Comparison of ENCODE assay signal across 20 cellular contexts in genomic region chr10:121332353-121332752, GRCh38.
DNase-seq lines count a peak whose midpoint lies in the region; ATAC-seq, FAIRE-seq and TF ChIP-seq lines count a peak whose summit lies in the region.
"Had no signal": no experiment of that assay in that cellular context is flagged by ENCODE, and none has a peak within 500 bp of the region (broad histone marks: within the 10 kb centered on the region; RNA-seq: fewer than 3 reads in every experiment).

No MANE protein-coding gene starts in this region.

- H3K9me3 ChIP-seq in HepG2 (ENCODE audit: low read length), result no peaks in the 10 kb centered on the region
- H3K9me3 ChIP-seq in right lobe of liver, result no peaks in the 10 kb centered on the region
- H3K9me3 ChIP-seq in H1 (ENCODE audit: insufficient read depth in 2 of 2, low read depth in 1 of 2, low read length in 1 of 2), result no peaks in the 10 kb centered on the region; a peak in 1 of 4 replicates
- no peaks in the 10 kb centered on the region for H3K9me3 ChIP-seq in keratinocyte (ENCODE audit: control insufficient read depth, low read depth, low read length)
- H3K9me3 ChIP-seq in thyroid gland, result no peaks in the 10 kb centered on the region
- no peaks in the 10 kb centered on the region for H3K9me3 ChIP-seq in prostate gland
- H3K9me3 ChIP-seq: BLaER1 had no signal

- H3K23ac ChIP-seq in H1 (ENCODE audit: insufficient read length), result no peak overlapping the region

- H3K4me2 ChIP-seq in HepG2 (ENCODE audit: low read depth, low read length), result no peak overlapping the region
- H3K4me2 ChIP-seq in H1 (ENCODE audit: insufficient read depth in 1 of 2, low read depth in 2 of 2, low read length in 2 of 2), result no peak overlapping the region
- peak overlapping the region; percentile 78 for H3K4me2 ChIP-seq in keratinocyte (ENCODE audit: control insufficient read depth, extremely low read depth, insufficient read depth, low read depth, low read length)
- H3K4me2 ChIP-seq: BLaER1 had no signal

- H3K23me2 ChIP-seq in H1 (ENCODE audit: low read depth, low read length), result no peaks in the 10 kb centered on the region; the same call in 1 of the 2 replicates

- in situ Hi-C loops in HepG2 (cut with HindIII; ENCODE audit: extremely low pct_ligation_motif_present, low pct_unique_long_range_greater_than_20kb), result no loop called here

- ATAC-seq in HepG2 (no peak), right lobe of liver (no peak)

- BruUV-seq in HepG2 (replicated peaks; lab: Mats Ljungman, UMichigan), result no TSS peak

- FAIRE-seq in HepG2 (lab: Jason Lieb, UNC) (no peak), H1 (lab: Jason Lieb, UNC) (no peak), keratinocyte (lab: Jason Lieb, UNC) (no peak)
- FAIRE-seq: GM12891, GM19239, H54, HTR-8/SVneo had no signal

- H3K36me3 ChIP-seq in HepG2 (replicated peaks in 1 of 2; ENCODE audit: control insufficient read depth in 1 of 2, insufficient read depth in 2 of 2, low read length in 2 of 2) (no peaks in the 10 kb centered on the region), right lobe of liver (no peaks in the 10 kb centered on the region), H1 (ENCODE audit: control insufficient read depth in 2 of 4, insufficient read depth in 4 of 4, low read length in 3 of 4) (no peaks in the 10 kb centered on the region), keratinocyte (ENCODE audit: control insufficient read depth in 2 of 2, extremely low read depth in 1 of 2, insufficient read depth in 2 of 2, low read length in 2 of 2) (no peaks in the 10 kb centered on the region), thyroid gland (no peaks in the 10 kb centered on the region), prostate gland (no peaks in the 10 kb centered on the region)
- H3K36me3 ChIP-seq: BLaER1 had no signal

- H3K4ac ChIP-seq in H1 (replicated peaks; ENCODE audit: insufficient read length, low read depth, low read length), result no peak overlapping the region

- H2BK120ac ChIP-seq in H1 (replicated peaks; ENCODE audit: low read depth, low read length), result no peak overlapping the region

- TF ChIP-seq CTCF in HepG2 (CRISPR knock-in tag; IDR thresholded peaks at IDR 0.05) (no peak), right lobe of liver (IDR thresholded peaks at IDR 0.05) (no peak), H1 (IDR thresholded peaks at IDR 0.05; ENCODE audit: control extremely low read depth in 1 of 3, insufficient read depth in 1 of 3, low read depth in 1 of 3, low read length in 3 of 3) (no peak), keratinocyte (optimal IDR thresholded peaks at IDR 0.05 in 1 of 3, IDR thresholded peaks at IDR 0.05 in 1 of 3, conservative IDR thresholded peaks at IDR 0.05 in 1 of 3; ENCODE audit: extremely low read depth in 1 of 3, insufficient read depth in 2 of 3, low read length in 3 of 3) (no peak), thyroid gland (IDR thresholded peaks at IDR 0.05) (no peak), prostate gland (IDR thresholded peaks at IDR 0.05) (no peak)

- dilution Hi-C loops in keratinocyte (cut with MboI; ENCODE audit: extremely low pct_ligation_motif_present, low sequenced_read_pairs), result no loop called here

- no peak overlapping the region for H3K27ac ChIP-seq in HepG2 (ENCODE audit: extremely low read length, insufficient read depth, low read length)
- H3K27ac ChIP-seq in right lobe of liver, result no peak overlapping the region
- no peak overlapping the region for H3K27ac ChIP-seq in H1 (ENCODE audit: low read depth, low read length)
- H3K27ac ChIP-seq in keratinocyte (ENCODE audit: control insufficient read depth, insufficient read depth, low read length), result peak overlapping the region; percentile 74
- peak overlapping the region; percentile 4 to 40 (median 15) for H3K27ac ChIP-seq in thyroid gland
- H3K27ac ChIP-seq in prostate gland, result no peak overlapping the region
- H3K27ac ChIP-seq: BLaER1, GM23248 had no signal

- H3K27me3 ChIP-seq in HepG2 (ENCODE audit: control insufficient read depth in 1 of 2, insufficient read depth in 2 of 2, low read length in 2 of 2) (no peaks in the 10 kb centered on the region), right lobe of liver (no peaks in the 10 kb centered on the region), H1 (replicated peaks in 1 of 4; ENCODE audit: control insufficient read depth in 3 of 4, extremely low read depth in 1 of 4, insufficient read depth in 3 of 4, low read length in 3 of 4) (no peaks in the 10 kb centered on the region), keratinocyte (ENCODE audit: control insufficient read depth, extremely low read depth, insufficient read depth, low read length) (no peaks in the 10 kb centered on the region), thyroid gland (no peaks in the 10 kb centered on the region), prostate gland (replicated peaks; ENCODE audit: insufficient read depth) (no peaks in the 10 kb centered on the region)
- H3K27me3 ChIP-seq: BLaER1 had no signal

- H2BK12ac ChIP-seq in H1 (ENCODE audit: low read depth, low read length), result peak overlapping the region; percentile 65; the same call in 1 of the 2 replicates

- no peak for TF ChIP-seq RAD21 in HepG2 (CRISPR knock-in tag; IDR thresholded peaks at IDR 0.05)
- TF ChIP-seq RAD21 in H1 (IDR thresholded peaks at IDR 0.05 in 1 of 2, conservative IDR thresholded peaks at IDR 0.05 in 1 of 2; ENCODE audit: low read depth in 2 of 2, low read length in 2 of 2), result no peak

- no peak overlapping the region for H2AFZ ChIP-seq in HepG2 (ENCODE audit: low read length)
- H2AFZ ChIP-seq in H1 (ENCODE audit: low read length), result no peak overlapping the region
- no peak overlapping the region for H2AFZ ChIP-seq in keratinocyte (ENCODE audit: control insufficient read depth, low read length)
- H2AFZ ChIP-seq: GM23248 had no signal

- H3K56ac ChIP-seq in H1 (replicated peaks; ENCODE audit: insufficient read length, low read depth, low read length), result no peak overlapping the region

- H3K9ac ChIP-seq in HepG2 (ENCODE audit: insufficient read depth, low read depth, low read length) (no peak overlapping the region), H1 (replicated peaks in 1 of 4; ENCODE audit: extremely low read depth in 1 of 4, low read depth in 3 of 4, low read length in 3 of 4) (no peak overlapping the region), keratinocyte (ENCODE audit: control insufficient read depth, extremely low read depth, insufficient read depth, low read length) (no peak overlapping the region)
- H3K9ac ChIP-seq: BLaER1, GM23248 had no signal

- 14% methylated on average over 1 of the region's 1 CpG for WGBS in HepG2 (ENCODE audit: low lambda C conversion rate)
- 58% methylated on average over 1 of the region's 1 CpG for whole genome bisulfite sequencing in right lobe of liver (ENCODE audit: insufficient coverage, low coverage, low lambda C conversion rate, missing lambda C conversion rate)
- 93% methylated on average over 1 of the region's 1 CpG; no CpG with 5 or more reads in 1 of the 2 experiments for WGBS in H1 (ENCODE audit: extremely low coverage in 1 of 2, insufficient coverage in 1 of 2, insufficient read length in 1 of 2, insufficient replicate concordance in 2 of 2, low coverage in 1 of 2, low lambda C conversion rate in 2 of 2, missing lambda C conversion rate in 1 of 2), 2 experiments
- 90 to 91% methylated on average over 1 of the region's 1 CpG for WGBS in thyroid gland, 2 donors
- 93% methylated on average over 1 of the region's 1 CpG for WGBS in prostate gland

- TF ChIP-seq EP300 in HepG2 (IDR thresholded peaks at IDR 0.05; ENCODE audit: low read depth in 2 of 2, low read length in 2 of 2), result no peak
- no peak for TF ChIP-seq EP300 in HepG2 (CRISPR knock-in tag; IDR thresholded peaks at IDR 0.05; ENCODE audit: borderline replicate concordance)
- no peak for TF ChIP-seq EP300 in H1 (IDR thresholded peaks at IDR 0.05; ENCODE audit: borderline replicate concordance in 1 of 2, low read depth in 2 of 2, low read length in 2 of 2)

- no peaks in the 10 kb centered on the region for H3K4me1 ChIP-seq in HepG2 (ENCODE audit: insufficient read depth, low read length)
- H3K4me1 ChIP-seq in right lobe of liver, result no peaks in the 10 kb centered on the region
- H3K4me1 ChIP-seq in H1 (replicated peaks in 1 of 4; ENCODE audit: control insufficient read depth in 3 of 4, insufficient read depth in 4 of 4, low read length in 3 of 4), result peaks cover under 1 to 4% (median 3%) of the 10 kb centered on the region in 4 experiments; a peak in 5 of 7 replicates
- H3K4me1 ChIP-seq in keratinocyte (ENCODE audit: control insufficient read depth, extremely low read depth, insufficient read depth, low read length), result peaks cover 33% of the 10 kb centered on the region
- peaks cover 4 to 28% of the 10 kb centered on the region in 2 donors for H3K4me1 ChIP-seq in thyroid gland
- H3K4me1 ChIP-seq in prostate gland (replicated peaks), result no peaks in the 10 kb centered on the region

- no peak overlapping the region for H2BK15ac ChIP-seq in H1 (ENCODE audit: low read length)

- H4K20me1 ChIP-seq in HepG2 (ENCODE audit: insufficient read depth, low read length), result no peaks in the 10 kb centered on the region
- no peaks in the 10 kb centered on the region for H4K20me1 ChIP-seq in H1 (replicated peaks in 1 of 2; ENCODE audit: control insufficient read depth in 1 of 2, insufficient read depth in 2 of 2, low read length in 2 of 2)
- no peaks in the 10 kb centered on the region for H4K20me1 ChIP-seq in keratinocyte (ENCODE audit: control insufficient read depth, extremely low read depth, insufficient read depth, low read length)
- H4K20me1 ChIP-seq: BLaER1 had no signal

- H3K9me1 ChIP-seq in keratinocyte (ENCODE audit: control insufficient read depth, extremely low read depth, insufficient read depth, low read length), result no peaks in the 10 kb centered on the region

- no peaks in the 10 kb centered on the region for H3K79me1 ChIP-seq in H1 (ENCODE audit: low read depth, low read length)

- TF ChIP-seq POLR2A in HepG2 (IDR thresholded peaks at IDR 0.05; ENCODE audit: insufficient read depth in 1 of 2, low read depth in 2 of 2, low read length in 2 of 2), result no peak
- no peak for TF ChIP-seq POLR2A in right lobe of liver (IDR thresholded peaks at IDR 0.05)
- no peak for TF ChIP-seq POLR2A in H1 (IDR thresholded peaks at IDR 0.05; ENCODE audit: control extremely low read depth in 1 of 2, low read depth in 2 of 2, low read length in 2 of 2)
- no peak for TF ChIP-seq POLR2A in thyroid gland (IDR thresholded peaks at IDR 0.05)
- TF ChIP-seq POLR2A in prostate gland (IDR thresholded peaks at IDR 0.05), result no peak

- H3K4me3 ChIP-seq in HepG2 (replicated peaks in 1 of 3; ENCODE audit: insufficient read depth in 1 of 3, low read depth in 2 of 3, low read length in 3 of 3), result no peak overlapping the region
- no peak overlapping the region for H3K4me3 ChIP-seq in right lobe of liver
- H3K4me3 ChIP-seq in H1 (ENCODE audit: extremely low read depth in 1 of 4, insufficient read depth in 2 of 4, low read depth in 3 of 4, low read length in 4 of 4), result no peak overlapping the region
- no peak overlapping the region for H3K4me3 ChIP-seq in keratinocyte (ENCODE audit: control insufficient read depth in 2 of 3, extremely low read depth in 1 of 3, insufficient read depth in 2 of 3, low read depth in 1 of 3, low read length in 3 of 3)
- H3K4me3 ChIP-seq in thyroid gland (replicated peaks in 1 of 3), result no peak overlapping the region
- no peak overlapping the region for H3K4me3 ChIP-seq in prostate gland
- H3K4me3 ChIP-seq: BLaER1, GM23248 had no signal

- 0 out of 2 replicates have a peak overlapping the region, but pooled peaks have one; percentile 25 for H2AK5ac ChIP-seq in H1 (ENCODE audit: low read depth, low read length)

- H3K79me2 ChIP-seq in HepG2 (ENCODE audit: insufficient read depth, low read length), result no peaks in the 10 kb centered on the region
- H3K79me2 ChIP-seq in H1 (ENCODE audit: control insufficient read depth in 1 of 2, insufficient read depth in 2 of 2, low read length in 2 of 2), result no peaks in the 10 kb centered on the region
- no peaks in the 10 kb centered on the region for H3K79me2 ChIP-seq in keratinocyte (ENCODE audit: control insufficient read depth, insufficient read depth, low read length)

- no peak overlapping the region for H3K14ac ChIP-seq in H1 (ENCODE audit: insufficient read length)

- H4K5ac ChIP-seq in H1 (ENCODE audit: insufficient read length, low read depth, low read length), result no peak overlapping the region

- CTCF ChIA-PET in HepG2 (lab: Yijun Ruan, JAX; ENCODE audit: low intra/inter-chr PET ratio, low total read pairs), result no interaction called here
- CTCF ChIA-PET in H1 (lab: Charles Lee; ENCODE audit: partially characterized antibody), result no interaction called here

- H2BK20ac ChIP-seq in H1 (ENCODE audit: low read length), result no peak overlapping the region

- H4K8ac ChIP-seq in H1 (ENCODE audit: extremely low read depth, insufficient read depth, low read length), result no peak overlapping the region

- DNase-seq in HepG2 (ENCODE audit: low spot score), result no peak
- DNase-seq in right lobe of liver, result no peak
- no peak for DNase-seq in H1 (ENCODE audit: low read depth in 1 of 2, low spot score in 2 of 2)
- DNase-seq in keratinocyte (ENCODE audit: low read depth, low spot score), result no peak
- no peak for DNase-seq in thyroid gland
- no peak for DNase-seq in DMS79 treated with DMSO at 0.1 percent for 48 hours (lab: John Stamatoyannopoulos, UW)
- DNase-seq in prostate gland (ENCODE audit: low spot score), result no peak
- no peak for DNase-seq in activated naive CD4-positive, alpha-beta T cell treated with Interleukin-2 at 50 U/mL for 16 hours
- DNase-seq: 8988T; CD4-positive, alpha-beta memory T cell; DND-41; EL; GM23248; HCEC 1CT; HFFc6 had no signal

- no peak overlapping the region for H2BK5ac ChIP-seq in H1 (ENCODE audit: low read depth, low read length)

- intact Hi-C loops in HepG2 (cut with micrococcal nuclease; ENCODE audit: unreplicated experiment), result no loop called here
- intact Hi-C loops in right lobe of liver (cut with DNase I), result no loop called here
- intact Hi-C loops in thyroid gland (cut with DNase I), result no loop called here
- intact Hi-C loops in prostate gland (cut with DNase I), result no loop called here

- POLR2A ChIA-PET in HepG2 (lab: Yijun Ruan, JAX) (no interaction called here), H1 (lab: Charles Lee; ENCODE audit: partially characterized antibody) (interaction anchor here (1.4 kb wide), 1 partner anchor 7 kb away, joined by 4 read pairs; no protein-coding TSS in a partner anchor)

- no peak overlapping the region for H3K18ac ChIP-seq in H1 (ENCODE audit: extremely low read depth, low read length)

- no peak overlapping the region for H4K91ac ChIP-seq in H1 (replicated peaks; ENCODE audit: insufficient read length, low read length)

Comparison
In these comparisons a context has a peak if more than half of its experiments do, and no peak if none do; other contexts are left out.
1. H3K27ac ChIP-seq: peak in keratinocyte (single experiment) and thyroid gland (3 of 3); none in HepG2 (single experiment), right lobe of liver (0 of 3), H1 (single experiment) and prostate gland (0 of 2).